ENCODE assay signal across 27 cellular contexts in genomic region chr18:79621501-79621900, GRCh38.
"Had no signal": no experiment of that assay in that cellular context is flagged by ENCODE, and none has a peak within 500 bp of the region (broad histone marks: within the 10 kb centered on the region; RNA-seq: fewer than 3 reads in every experiment).

No MANE protein-coding gene starts in this region.

- H3K9me3 ChIP-seq: adrenal gland, MG63, SJSA1 had no signal

- H3K36me3 ChIP-seq: adrenal gland, MG63, SJSA1 had no signal

- H3K4me3 ChIP-seq: adrenal gland, MG63, SJSA1 had no signal

- ATAC-seq: activated CD8-positive, alpha-beta T cell treated with anti-CD3 and anti-CD28 coated beads, Interleukin-2, amount 10 ng/mL, durations not matched to agents 7 days and 5 days; Panc1; SK-N-SH treated with all-trans-retinoic acid at 6 μM for 48 hours had no signal

- H3K27ac ChIP-seq: adrenal gland, SJSA1 had no signal

- DNase-seq: activated CD4-positive, alpha-beta T cell treated with anti-CD3 and anti-CD28 coated beads for 48 hours; activated CD4-positive, alpha-beta T cell treated with anti-CD3 and anti-CD28 coated beads, Interleukin-2, amount 50 U/mL, for 4 hours; activated CD4-positive, CD25-positive, alpha-beta regulatory T cell treated with anti-CD3 and anti-CD28 coated beads, Interleukin-2, amount 50 U/mL, for 72 hours; activated CD8-positive, alpha-beta memory T cell treated with anti-CD3 and anti-CD28 coated beads, Interleukin-2, amount 50 U/mL, for 48 hours; activated CD8-positive, alpha-beta T cell treated with anti-CD3 and anti-CD28 coated beads, Interleukin-2, amount 10 ng/mL, durations not matched to agents 7 days and 5 days; activated naive CD4-positive, alpha-beta T cell treated with anti-CD3 and anti-CD28 coated beads, Interleukin-2, amount 50 U/mL, for 16 hours; activated naive CD8-positive, alpha-beta T cell treated with anti-CD3 and anti-CD28 coated beads, Interleukin-2, amount 10 ng/mL, durations not matched to agents 7 days and 5 days; activated T-cell treated with anti-CD3 and anti-CD28 coated beads, Interleukin-2, amount 50 U/mL, for 1 hour; adrenal gland; anterior cingulate cortex; MG63; MV-4-11; NCI-H1092 treated with DMSO at 0.1 percent for 48 hours; NCI-H1417 treated with DMSO at 0.1 percent for 48 hours; NCI-H1694 treated with DMSO at 0.1 percent for 48 hours; NCI-H2029 treated with DMSO at 0.1 percent for 48 hours; NCI-H345; NCI-H510A; NCI-H69; NK-92 treated with Interleukin-12 subunit alpha and Interleukin-12 subunit beta, amount 100 ng/mL, for 24 hours; OCI-M1; RPMI8226; SHP77; T-helper 9 cell had no signal

- H3K4me1 ChIP-seq: adrenal gland, SJSA1 had no signal

- H3K27me3 ChIP-seq: adrenal gland, MG63 had no signal
